9 cellular contexts compared by ENCODE assay signal in genomic region chr3:3998140-3998977, GRCh38.
DNase-seq lines count a peak whose midpoint lies in the region; ATAC-seq, FAIRE-seq and TF ChIP-seq lines count a peak whose summit lies in the region.
"Had no signal": no experiment of that assay in that cellular context is flagged by ENCODE, and none has a peak within 500 bp of the region (broad histone marks: within the 10 kb centered on the region; RNA-seq: fewer than 3 reads in every experiment).

No MANE protein-coding gene starts in this region.

- H3K79me2 ChIP-seq in HepG2 (ENCODE audit: insufficient read depth, low read length), result no peaks in the 10 kb centered on the region

- no peak overlapping the region for H3K4me3 ChIP-seq in HepG2 (replicated peaks in 1 of 3; ENCODE audit: insufficient read depth in 1 of 3, low read depth in 2 of 3, low read length in 3 of 3)

- CTCF ChIA-PET in HepG2 (lab: Yijun Ruan, JAX; ENCODE audit: low intra/inter-chr PET ratio, low total read pairs), result interaction anchor here (1.4 to 1.8 kb wide), 2 partner anchors 798 to 803 kb away, joined by 4 to 14 read pairs; no protein-coding TSS in a partner anchor

- WGBS in HepG2 (ENCODE audit: low lambda C conversion rate), result 3% methylated on average over 6 of the region's 6 CpGs

- TF ChIP-seq EP300 in HepG2 (IDR thresholded peaks at IDR 0.05; ENCODE audit: low read depth in 2 of 2, low read length in 2 of 2) (no peak), HepG2 (CRISPR knock-in tag; IDR thresholded peaks at IDR 0.05; ENCODE audit: borderline replicate concordance) (no peak)

- H3K9me3 Mint-ChIP-seq in activated naive CD8-positive, alpha-beta T cell treated with anti-CD3 and anti-CD28 coated beads for 36 hours, result peaks cover 1% of the 10 kb centered on the region

- in situ Hi-C loops in HepG2 (cut with HindIII; ENCODE audit: extremely low pct_ligation_motif_present, low pct_unique_long_range_greater_than_20kb), result no loop called here

- H3K36me3 Mint-ChIP-seq in activated naive CD8-positive, alpha-beta T cell treated with anti-CD3 and anti-CD28 coated beads for 36 hours, result no peaks in the 10 kb centered on the region
- no peaks in the 10 kb centered on the region for H3K36me3 Mint-ChIP-seq in T-helper 17 cell (ENCODE audit: low read depth)

- no TSS peak for BruUV-seq in HepG2 (replicated peaks; lab: Mats Ljungman, UMichigan)

- H3K9me3 ChIP-seq in HepG2 (ENCODE audit: low read length), result no peaks in the 10 kb centered on the region
- no peaks in the 10 kb centered on the region for H3K9me3 ChIP-seq in T-helper 17 cell (ENCODE audit: control insufficient read depth, low read length, poor library complexity, severe bottlenecking)

- no peaks in the 10 kb centered on the region for H3K27me3 ChIP-seq in HepG2 (ENCODE audit: control insufficient read depth in 1 of 2, insufficient read depth in 2 of 2, low read length in 2 of 2)

- H3K36me3 ChIP-seq in HepG2 (replicated peaks in 1 of 2; ENCODE audit: control insufficient read depth in 1 of 2, insufficient read depth in 2 of 2, low read length in 2 of 2), result no peaks in the 10 kb centered on the region

- H3K4me3 Mint-ChIP-seq in activated naive CD8-positive, alpha-beta T cell treated with anti-CD3 and anti-CD28 coated beads for 36 hours, result no peak overlapping the region
- no peak overlapping the region for H3K4me3 Mint-ChIP-seq in T-helper 17 cell

- no peak overlapping the region for H2AFZ ChIP-seq in HepG2 (ENCODE audit: low read length)

- ATAC-seq in HG02870 (IDR thresholded peaks at IDR 0.05; ENCODE audit: unreplicated experiment) (peak; percentile 90), HepG2 (peak; percentile 81), T-helper 17 cell (no peak)

- no peak overlapping the region for H3K27ac ChIP-seq in HepG2 (ENCODE audit: extremely low read length, insufficient read depth, low read length)

- POLR2A ChIA-PET in HepG2 (lab: Yijun Ruan, JAX), result no interaction called here

- H3K4me2 ChIP-seq in HepG2 (ENCODE audit: low read depth, low read length), result no peak overlapping the region

- no peak overlapping the region for H3K9ac ChIP-seq in HepG2 (ENCODE audit: insufficient read depth, low read depth, low read length)

- intact Hi-C loops in HepG2 (cut with micrococcal nuclease; ENCODE audit: unreplicated experiment), result loop anchor here (1.0 to 5.0 kb wide), 2 partner anchors 294 to 802 kb away; no protein-coding TSS in a partner anchor

- TF ChIP-seq POLR2A in HepG2 (IDR thresholded peaks at IDR 0.05; ENCODE audit: insufficient read depth in 1 of 2, low read depth in 2 of 2, low read length in 2 of 2), result no peak

- no peaks in the 10 kb centered on the region for H3K4me1 ChIP-seq in HepG2 (ENCODE audit: insufficient read depth, low read length)

- TF ChIP-seq CTCF in HepG2 (CRISPR knock-in tag; IDR thresholded peaks at IDR 0.05), result peak; percentile 80

- FAIRE-seq in GM18507 (lab: Jason Lieb, UNC) (peak; percentile 86), HepG2 (lab: Jason Lieb, UNC) (peak; percentile 82)
- FAIRE-seq: islet of Langerhans had no signal

- no peaks in the 10 kb centered on the region for H3K4me1 Mint-ChIP-seq in activated naive CD8-positive, alpha-beta T cell treated with anti-CD3 and anti-CD28 coated beads for 36 hours
- no peaks in the 10 kb centered on the region for H3K4me1 Mint-ChIP-seq in T-helper 17 cell

- DNase-seq in CMK (ENCODE audit: low read depth), result peak; percentile 39
- no peak for DNase-seq in GM18507 (ENCODE audit: extremely low spot score, insufficient read length, low read depth)
- peak; percentile 29 to 53 for DNase-seq in NCI-H2081 (lab: John Stamatoyannopoulos, UW)
- DNase-seq in activated naive CD8-positive, alpha-beta T cell treated with anti-CD3 and anti-CD28 coated beads for 36 hours, result peak; percentile 9
- peak; percentile 52 for DNase-seq in HepG2 (ENCODE audit: low spot score)
- DNase-seq in T-helper 17 cell, result no peak
- DNase-seq in activated naive CD4-positive, alpha-beta T cell treated with Interleukin-2 at 50 U/mL for 16 hours, result no peak

- no peaks in the 10 kb centered on the region for H4K20me1 ChIP-seq in HepG2 (ENCODE audit: insufficient read depth, low read length)

- no peak overlapping the region for H3K27ac Mint-ChIP-seq in activated naive CD8-positive, alpha-beta T cell treated with anti-CD3 and anti-CD28 coated beads for 36 hours
- H3K27ac Mint-ChIP-seq in T-helper 17 cell, result no peak overlapping the region

- no peaks in the 10 kb centered on the region for H3K27me3 Mint-ChIP-seq in activated naive CD8-positive, alpha-beta T cell treated with anti-CD3 and anti-CD28 coated beads for 36 hours
- H3K27me3 Mint-ChIP-seq in T-helper 17 cell, result no peaks in the 10 kb centered on the region

- peak; percentile 24; the same call in 1 of the 2 replicates for TF ChIP-seq RAD21 in HepG2 (CRISPR knock-in tag; IDR thresholded peaks at IDR 0.05)

TF ChIP-seq in HepG2, 621 proteins besides CTCF, POLR2A, EP300 and RAD21 (continues in another document):
- peak; percentile 45; the same call in 1 of the 2 replicates for TF ChIP-seq SMC3 (IDR thresholded peaks at IDR 0.05; ENCODE audit: low read length)
- TF ChIP-seq, protein P1, sequence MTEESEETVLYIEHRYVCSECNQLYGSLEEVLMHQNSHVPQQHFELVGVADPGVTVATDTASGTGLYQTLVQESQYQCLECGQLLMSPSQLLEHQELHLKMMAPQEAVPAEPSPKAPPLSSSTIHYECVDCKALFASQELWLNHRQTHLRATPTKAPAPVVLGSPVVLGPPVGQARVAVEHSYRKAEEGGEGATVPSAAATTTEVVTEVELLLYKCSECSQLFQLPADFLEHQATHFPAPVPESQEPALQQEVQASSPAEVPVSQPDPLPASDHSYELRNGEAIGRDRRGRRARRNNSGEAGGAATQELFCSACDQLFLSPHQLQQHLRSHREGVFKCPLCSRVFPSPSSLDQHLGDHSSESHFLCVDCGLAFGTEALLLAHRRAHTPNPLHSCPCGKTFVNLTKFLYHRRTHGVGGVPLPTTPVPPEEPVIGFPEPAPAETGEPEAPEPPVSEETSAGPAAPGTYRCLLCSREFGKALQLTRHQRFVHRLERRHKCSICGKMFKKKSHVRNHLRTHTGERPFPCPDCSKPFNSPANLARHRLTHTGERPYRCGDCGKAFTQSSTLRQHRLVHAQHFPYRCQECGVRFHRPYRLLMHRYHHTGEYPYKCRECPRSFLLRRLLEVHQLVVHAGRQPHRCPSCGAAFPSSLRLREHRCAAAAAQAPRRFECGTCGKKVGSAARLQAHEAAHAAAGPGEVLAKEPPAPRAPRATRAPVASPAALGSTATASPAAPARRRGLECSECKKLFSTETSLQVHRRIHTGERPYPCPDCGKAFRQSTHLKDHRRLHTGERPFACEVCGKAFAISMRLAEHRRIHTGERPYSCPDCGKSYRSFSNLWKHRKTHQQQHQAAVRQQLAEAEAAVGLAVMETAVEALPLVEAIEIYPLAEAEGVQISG (CRISPR knock-in tag; IDR thresholded peaks at IDR 0.05), result no peak
- TF ChIP-seq RFX1 (IDR thresholded peaks at IDR 0.05), result no peak
- TF ChIP-seq ZKSCAN8 (CRISPR knock-in tag; IDR thresholded peaks at IDR 0.05; ENCODE audit: borderline replicate concordance), result no peak
- TF ChIP-seq ZNF451 (CRISPR knock-in tag; IDR thresholded peaks at IDR 0.05), result no peak
- no peak for TF ChIP-seq ZNF687 (CRISPR knock-in tag; IDR thresholded peaks at IDR 0.05)
- TF ChIP-seq HDAC1 (CRISPR knock-in tag; IDR thresholded peaks at IDR 0.05), result no peak
- TF ChIP-seq, protein P2, sequence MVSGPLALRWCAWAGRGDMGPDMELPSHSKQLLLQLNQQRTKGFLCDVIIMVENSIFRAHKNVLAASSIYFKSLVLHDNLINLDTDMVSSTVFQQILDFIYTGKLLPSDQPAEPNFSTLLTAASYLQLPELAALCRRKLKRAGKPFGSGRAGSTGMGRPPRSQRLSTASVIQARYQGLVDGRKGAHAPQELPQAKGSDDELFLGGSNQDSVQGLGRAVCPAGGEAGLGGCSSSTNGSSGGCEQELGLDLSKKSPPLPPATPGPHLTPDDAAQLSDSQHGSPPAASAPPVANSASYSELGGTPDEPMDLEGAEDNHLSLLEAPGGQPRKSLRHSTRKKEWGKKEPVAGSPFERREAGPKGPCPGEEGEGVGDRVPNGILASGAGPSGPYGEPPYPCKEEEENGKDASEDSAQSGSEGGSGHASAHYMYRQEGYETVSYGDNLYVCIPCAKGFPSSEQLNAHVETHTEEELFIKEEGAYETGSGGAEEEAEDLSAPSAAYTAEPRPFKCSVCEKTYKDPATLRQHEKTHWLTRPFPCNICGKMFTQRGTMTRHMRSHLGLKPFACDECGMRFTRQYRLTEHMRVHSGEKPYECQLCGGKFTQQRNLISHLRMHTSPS (CRISPR knock-in tag; IDR thresholded peaks at IDR 0.05; ENCODE audit: low read depth), result no peak
- no peak for TF ChIP-seq ZNF382 (CRISPR knock-in tag; IDR thresholded peaks at IDR 0.05; ENCODE audit: borderline replicate concordance)
- TF ChIP-seq ZNF138 (CRISPR knock-in tag; IDR thresholded peaks at IDR 0.05; ENCODE audit: low read depth), result no peak
- 0 out of 2 replicates have a peak, but pooled peaks have one; percentile 25 for TF ChIP-seq MIXL1 (CRISPR knock-in tag; IDR thresholded peaks at IDR 0.05)
- TF ChIP-seq STAG1 (CRISPR knock-in tag; IDR thresholded peaks at IDR 0.05), result peak; percentile 84

Comparison
In these comparisons a context has a peak if more than half of its experiments do, and no peak if none do; other contexts are left out.
1. DNase-seq: peak in CMK (single experiment), NCI-H2081 (2 of 2), activated naive CD8-positive, alpha-beta T cell treated with anti-CD3 and anti-CD28 coated beads for 36 hours (single experiment) and HepG2 (single experiment); none in GM18507 (single experiment), T-helper 17 cell (0 of 3) and activated naive CD4-positive, alpha-beta T cell treated with Interleukin-2 at 50 U/mL for 16 hours (single experiment).